Comparison of ENCODE assay signal across 11 cellular contexts in genomic region chr17:69961488-69962145, GRCh38.
DNase-seq lines count a peak whose midpoint lies in the region; ATAC-seq, FAIRE-seq and TF ChIP-seq lines count a peak whose summit lies in the region.
"Had no signal": no experiment of that assay in that cellular context is flagged by ENCODE, and none has a peak within 500 bp of the region (broad histone marks: within the 10 kb centered on the region; RNA-seq: fewer than 3 reads in every experiment).

No MANE protein-coding gene starts in this region.

- H2AFZ ChIP-seq in Karpas-422 (ENCODE audit: low read length): 0 out of 2 replicates have a peak overlapping the region, but pooled peaks have one; percentile 40

- H3K9me3 ChIP-seq in A549 (peaks cover 20% of the 10 kb centered on the region; the same call in 2 of the 3 replicates), Karpas-422 (ENCODE audit: low read length) (no peaks in the 10 kb centered on the region; the same call in 1 of the 2 replicates), tibial artery (no peaks in the 10 kb centered on the region)

- no peaks in the 10 kb centered on the region for H4K20me1 ChIP-seq in Karpas-422 (ENCODE audit: insufficient read depth, low read depth, low read length)
- H4K20me1 ChIP-seq: BLaER1 treated with 17β-estradiol and CSF1 and Interleukin-3, amounts not matched to agents 10 nM and 100 nM had no signal

- H3K4me2 ChIP-seq in A549 (0 out of 3 replicates have a peak overlapping the region, but pooled peaks have one; percentile 0), Karpas-422 (ENCODE audit: low read depth, low read length, poor library complexity, severe bottlenecking) (no peak overlapping the region)
- H3K4me2 ChIP-seq: BLaER1 treated with 17β-estradiol and CSF1 and Interleukin-3, amounts not matched to agents 10 nM and 100 nM had no signal

- ATAC-seq in A549: peak; percentile 44 to 64; a peak in 4 of 6 replicates
- no peak for ATAC-seq in HG02885 (IDR thresholded peaks at IDR 0.05; ENCODE audit: poor library complexity, unreplicated experiment)

- no peak for TF ChIP-seq POLR2A in A549 (IDR thresholded peaks at IDR 0.05; ENCODE audit: low read length)

- peak in 1 of 2 experiments; percentile 7 for DNase-seq in A549 (ENCODE audit: low read depth in 1 of 2, low spot score in 1 of 2)
- DNase-seq in Karpas-422: no peak
- peak; percentile 52 for DNase-seq in ecto neural progenitor cell (ENCODE audit: low spot score)
- peak; percentile 67 for DNase-seq in myocyte (ENCODE audit: low read depth)
- no peak for DNase-seq in DMS153 treated with DMSO at 0.1 percent for 48 hours (lab: John Stamatoyannopoulos, UW; ENCODE audit: unreplicated experiment)
- DNase-seq in NCI-H526 treated with DMSO at 0.1 percent for 48 hours (lab: John Stamatoyannopoulos, UW): no peak
- DNase-seq in tibial artery: no peak
- DNase-seq: stimulated activated CD4-positive, alpha-beta T cell treated with anti-CD3 and anti-CD28 coated beads, Interleukin-12 subunit alpha, Interleukin-12 subunit beta, amount 100 ng/mL, for 4 hours had no signal

- H3K27me3 ChIP-seq in Karpas-422 (ENCODE audit: low read length) (no peaks in the 10 kb centered on the region), tibial artery (no peaks in the 10 kb centered on the region)
- H3K27me3 ChIP-seq: BLaER1 treated with 17β-estradiol and CSF1 and Interleukin-3, amounts not matched to agents 10 nM and 100 nM had no signal

- FAIRE-seq in A549 (lab: Jason Lieb, UNC): peak; percentile 54
- FAIRE-seq: G401.6 had no signal

- TF ChIP-seq RAD21 in A549 (conservative IDR thresholded peaks at IDR 0.05 in 1 of 2, IDR thresholded peaks at IDR 0.05 in 1 of 2): no peak

- H3K4me1 ChIP-seq in A549: no peaks in the 10 kb centered on the region
- H3K4me1 ChIP-seq in Karpas-422 (ENCODE audit: low read length): no peaks in the 10 kb centered on the region
- H3K4me1 ChIP-seq in tibial artery: peaks cover 0 to 4% (median 0%) of the 10 kb centered on the region in 4 donors
- H3K4me1 ChIP-seq: BLaER1 treated with 17β-estradiol and CSF1 and Interleukin-3, amounts not matched to agents 10 nM and 100 nM had no signal

- no peak for TF ChIP-seq CTCF in A549 (IDR thresholded peaks at IDR 0.05)
- TF ChIP-seq CTCF in tibial artery (IDR thresholded peaks at IDR 0.05): no peak

- H3K4me3 ChIP-seq in A549: no peak overlapping the region
- H3K4me3 ChIP-seq in Karpas-422 (ENCODE audit: low read length): no peak overlapping the region
- no peak overlapping the region for H3K4me3 ChIP-seq in tibial artery
- H3K4me3 ChIP-seq: BLaER1 treated with 17β-estradiol and CSF1 and Interleukin-3, amounts not matched to agents 10 nM and 100 nM had no signal

- H3K36me3 ChIP-seq in Karpas-422 (ENCODE audit: insufficient read depth, low read length) (no peaks in the 10 kb centered on the region), tibial artery (no peaks in the 10 kb centered on the region)
- H3K36me3 ChIP-seq: BLaER1 treated with 17β-estradiol and CSF1 and Interleukin-3, amounts not matched to agents 10 nM and 100 nM had no signal

- intact Hi-C loops in tibial artery (cut with DNase I; ENCODE audit: low total_unique reads): no loop called here

- TF ChIP-seq EP300 in A549 (IDR thresholded peaks at IDR 0.05): no peak

- H3K27ac ChIP-seq in A549: no peak overlapping the region
- no peak overlapping the region for H3K27ac ChIP-seq in Karpas-422 (ENCODE audit: low read length)
- H3K27ac ChIP-seq in tibial artery: no peak overlapping the region
- H3K27ac ChIP-seq: BLaER1 treated with 17β-estradiol and CSF1 and Interleukin-3, amounts not matched to agents 10 nM and 100 nM had no signal

- no peak overlapping the region for H3K9ac ChIP-seq in Karpas-422 (ENCODE audit: low read length)
- H3K9ac ChIP-seq: BLaER1 treated with 17β-estradiol and CSF1 and Interleukin-3, amounts not matched to agents 10 nM and 100 nM had no signal

- POLR2A ChIA-PET in A549 (lab: Yijun Ruan, JAX): no interaction called here

- no peaks in the 10 kb centered on the region for H3K9me2 ChIP-seq in Karpas-422 (replicated peaks; ENCODE audit: insufficient read depth, low read length)

- no peaks in the 10 kb centered on the region for H3K79me2 ChIP-seq in Karpas-422 (ENCODE audit: low read length)

- WGBS in A549 (ENCODE audit: missing lambda C conversion rate): 40% methylated on average over 7 of the region's 7 CpGs

- CTCF ChIA-PET in A549 (lab: Yijun Ruan, JAX): interaction anchor here (1.0 kb wide), 1 partner anchor 355 kb away, joined by 4 read pairs; no protein-coding TSS in a partner anchor

TF ChIP-seq in A549, 52 proteins besides CTCF, POLR2A, EP300 and RAD21:
- TF ChIP-seq HMGXB4 (CRISPR knock-in tag; IDR thresholded peaks at IDR 0.05; ENCODE audit: borderline replicate concordance): no peak
- TF ChIP-seq CHD4 (IDR thresholded peaks at IDR 0.05; ENCODE audit: borderline replicate concordance): no peak
- TF ChIP-seq BHLHE40 (IDR thresholded peaks at IDR 0.05; ENCODE audit: low read depth, low read length): no peak
- TF ChIP-seq SMC3 (IDR thresholded peaks at IDR 0.05): no peak
- TF ChIP-seq REST (IDR thresholded peaks at IDR 0.05): no peak
- no peak for TF ChIP-seq FOXS1 (CRISPR knock-in tag; IDR thresholded peaks at IDR 0.05)
- TF ChIP-seq FOSB (CRISPR knock-in tag; IDR thresholded peaks at IDR 0.05): no peak
- TF ChIP-seq, protein P1, sequence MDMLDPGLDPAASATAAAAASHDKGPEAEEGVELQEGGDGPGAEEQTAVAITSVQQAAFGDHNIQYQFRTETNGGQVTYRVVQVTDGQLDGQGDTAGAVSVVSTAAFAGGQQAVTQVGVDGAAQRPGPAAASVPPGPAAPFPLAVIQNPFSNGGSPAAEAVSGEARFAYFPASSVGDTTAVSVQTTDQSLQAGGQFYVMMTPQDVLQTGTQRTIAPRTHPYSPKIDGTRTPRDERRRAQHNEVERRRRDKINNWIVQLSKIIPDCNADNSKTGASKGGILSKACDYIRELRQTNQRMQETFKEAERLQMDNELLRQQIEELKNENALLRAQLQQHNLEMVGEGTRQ (IDR thresholded peaks at IDR 0.05): no peak
- no peak for TF ChIP-seq RNF2 (IDR thresholded peaks at IDR 0.05; ENCODE audit: borderline replicate concordance, low read depth)
- TF ChIP-seq, protein P2, sequence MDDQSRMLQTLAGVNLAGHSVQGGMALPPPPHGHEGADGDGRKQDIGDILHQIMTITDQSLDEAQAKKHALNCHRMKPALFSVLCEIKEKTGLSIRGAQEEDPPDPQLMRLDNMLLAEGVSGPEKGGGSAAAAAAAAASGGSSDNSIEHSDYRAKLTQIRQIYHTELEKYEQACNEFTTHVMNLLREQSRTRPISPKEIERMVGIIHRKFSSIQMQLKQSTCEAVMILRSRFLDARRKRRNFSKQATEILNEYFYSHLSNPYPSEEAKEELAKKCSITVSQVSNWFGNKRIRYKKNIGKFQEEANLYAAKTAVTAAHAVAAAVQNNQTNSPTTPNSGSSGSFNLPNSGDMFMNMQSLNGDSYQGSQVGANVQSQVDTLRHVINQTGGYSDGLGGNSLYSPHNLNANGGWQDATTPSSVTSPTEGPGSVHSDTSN (IDR thresholded peaks at IDR 0.05): no peak
- no peak for TF ChIP-seq GATA3 (IDR thresholded peaks at IDR 0.05; ENCODE audit: borderline replicate concordance)
- no peak for TF ChIP-seq HOXB13 (CRISPR knock-in tag; IDR thresholded peaks at IDR 0.05; ENCODE audit: low read depth)
- TF ChIP-seq CHD2 (IDR thresholded peaks at IDR 0.05; ENCODE audit: low read length, partially characterized antibody): no peak

Comparison
In these comparisons a context has a peak if more than half of its experiments do, and no peak if none do; other contexts are left out.
1. DNase-seq: peak in ecto neural progenitor cell (single experiment) and myocyte (single experiment); none in Karpas-422 (single experiment), DMS153 treated with DMSO at 0.1 percent for 48 hours (single experiment), NCI-H526 treated with DMSO at 0.1 percent for 48 hours (single experiment) and tibial artery (0 of 2).